In genomic region chrX:9522756-9523155, GRCh38 we compare ENCODE assay signal across 17 cellular contexts.
"Had no signal": no experiment of that assay in that cellular context is flagged by ENCODE, and none has a peak within 500 bp of the region (broad histone marks: within the 10 kb centered on the region; RNA-seq: fewer than 3 reads in every experiment).

No MANE protein-coding gene starts in this region.

- H3K27me3 Mint-ChIP-seq: activated CD4-positive, alpha-beta memory T cell treated with anti-CD3 and anti-CD28 coated beads, Interleukin-2, amount 10 ng/mL, durations not matched to agents 7 days and 5 days; activated CD4-positive, alpha-beta T cell treated with anti-CD3 and anti-CD28 coated beads for 36 hours; activated naive CD4-positive, alpha-beta T cell treated with anti-CD3 and anti-CD28 coated beads, Interleukin-2, amount 10 ng/mL, durations not matched to agents 7 days and 5 days had no signal

- H3K4me1 ChIP-seq: body of pancreas, right atrium auricular region, SJCRH30, upper lobe of left lung had no signal

- H3K9me3 Mint-ChIP-seq: activated CD4-positive, alpha-beta memory T cell treated with anti-CD3 and anti-CD28 coated beads, Interleukin-2, amount 10 ng/mL, durations not matched to agents 7 days and 5 days; activated naive CD4-positive, alpha-beta T cell treated with anti-CD3 and anti-CD28 coated beads, Interleukin-2, amount 10 ng/mL, durations not matched to agents 7 days and 5 days had no signal

- H3K36me3 Mint-ChIP-seq: activated naive CD4-positive, alpha-beta T cell treated with anti-CD3 and anti-CD28 coated beads, Interleukin-2, amount 10 ng/mL, durations not matched to agents 7 days and 5 days had no signal

- H3K27me3 ChIP-seq: adrenal gland, body of pancreas, SJCRH30, upper lobe of left lung had no signal

- DNase-seq: activated CD4-positive, alpha-beta memory T cell treated with anti-CD3 and anti-CD28 coated beads, Interleukin-2, amount 10 ng/mL, durations not matched to agents 7 days and 5 days; activated CD4-positive, alpha-beta T cell treated with anti-CD3 and anti-CD28 coated beads for 36 hours; activated CD8-positive, alpha-beta memory T cell treated with anti-CD3 and anti-CD28 coated beads, Interleukin-2, amount 50 U/mL, for 4 hours; activated naive CD4-positive, alpha-beta T cell treated with anti-CD3 and anti-CD28 coated beads, Interleukin-2, amount 10 ng/mL, durations not matched to agents 7 days and 5 days; adrenal gland; body of pancreas; cerebellar nuclear complex; heart left ventricle; kidney; left ventricle myocardium superior; mesendoderm; SJCRH30; stimulated activated CD4-positive, alpha-beta T cell treated with anti-CD3 and anti-CD28 coated beads, Interleukin-4, amount 100 ng/mL, for 4 hours; SW 1271; upper lobe of left lung had no signal

- H3K27ac Mint-ChIP-seq: activated CD4-positive, alpha-beta memory T cell treated with anti-CD3 and anti-CD28 coated beads, Interleukin-2, amount 10 ng/mL, durations not matched to agents 7 days and 5 days; activated CD4-positive, alpha-beta T cell treated with anti-CD3 and anti-CD28 coated beads for 36 hours; activated naive CD4-positive, alpha-beta T cell treated with anti-CD3 and anti-CD28 coated beads, Interleukin-2, amount 10 ng/mL, durations not matched to agents 7 days and 5 days had no signal

- H3K4me3 Mint-ChIP-seq: activated CD4-positive, alpha-beta memory T cell treated with anti-CD3 and anti-CD28 coated beads, Interleukin-2, amount 10 ng/mL, durations not matched to agents 7 days and 5 days; activated CD4-positive, alpha-beta T cell treated with anti-CD3 and anti-CD28 coated beads for 36 hours; activated naive CD4-positive, alpha-beta T cell treated with anti-CD3 and anti-CD28 coated beads, Interleukin-2, amount 10 ng/mL, durations not matched to agents 7 days and 5 days had no signal

- H3K4me3 ChIP-seq: adrenal gland, body of pancreas, heart left ventricle, right atrium auricular region, SJCRH30, skin epidermis, upper lobe of left lung had no signal

- H3K36me3 ChIP-seq: adrenal gland, heart left ventricle, right atrium auricular region, SJCRH30, upper lobe of left lung had no signal

- ATAC-seq: activated CD4-positive, alpha-beta T cell treated with anti-CD3 and anti-CD28 coated beads for 36 hours; body of pancreas; left ventricle myocardium superior had no signal

- H3K9me3 ChIP-seq: adrenal gland, body of pancreas, heart left ventricle, right atrium auricular region, SJCRH30, upper lobe of left lung had no signal

- H3K27ac ChIP-seq: adrenal gland, body of pancreas, heart left ventricle, right atrium auricular region, SJCRH30, skin epidermis, upper lobe of left lung had no signal
